ENCODE assay signal across 19 cellular contexts in the genomic region with DNA sequence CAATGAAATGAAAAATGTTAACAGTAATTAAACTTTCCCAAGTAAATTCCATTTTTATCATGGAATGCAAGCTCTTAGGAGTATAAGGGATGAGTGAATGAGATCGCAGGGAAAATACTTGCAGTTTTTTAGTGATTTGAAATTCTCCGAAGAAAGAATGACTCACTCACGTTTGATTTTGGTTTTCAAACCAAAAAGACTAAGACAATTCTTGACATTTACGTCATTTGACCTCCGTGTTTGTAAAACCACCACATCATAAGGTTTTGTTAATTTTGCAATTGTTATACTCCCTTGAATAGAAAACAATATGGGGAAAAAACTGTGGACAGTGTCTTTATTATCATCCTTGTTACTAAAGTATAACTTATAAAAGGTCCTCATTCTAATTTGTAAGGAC. TPM values are rescaled to one million over a fixed set of nuclear protein-coding genes. Genes with fewer than 3 reads are reported as not detected.
A peak's percentile ranks its signal among the peaks of the same experiment; 100 is the strongest.
DNase-seq lines count a peak whose midpoint lies in the region; FAIRE-seq and TF ChIP-seq lines count a peak whose summit lies in the region.
"Had no signal": no experiment of that assay in that cellular context is flagged by ENCODE, and none has a peak within 500 bp of the region (broad histone marks: within the 10 kb centered on the region; RNA-seq: fewer than 3 reads in every experiment).

No MANE protein-coding gene starts in this region.

- no peak for TF ChIP-seq CTCF in astrocyte (IDR thresholded peaks at IDR 0.05; ENCODE audit: insufficient read depth, low read depth, low read length)
- TF ChIP-seq CTCF in choroid plexus epithelial cell (conservative IDR thresholded peaks at IDR 0.05; ENCODE audit: low read depth, low read length), result no peak
- no peak for TF ChIP-seq CTCF in fibroblast of the aortic adventitia (IDR thresholded peaks at IDR 0.05; ENCODE audit: insufficient read depth, low read length)
- TF ChIP-seq CTCF in A673 (conservative IDR thresholded peaks at IDR 0.05; ENCODE audit: low read depth, low read length), result no peak

- H3K27me3 Mint-ChIP-seq in astrocyte (ENCODE audit: low read depth, unreplicated experiment), result peaks cover 6% of the 10 kb centered on the region

- H3K9me3 ChIP-seq in astrocyte (ENCODE audit: insufficient read depth, low read depth, low read length) (no peaks in the 10 kb centered on the region), A673 (ENCODE audit: low read depth, low read length, poor library complexity, severe bottlenecking) (no peaks in the 10 kb centered on the region)
- H3K9me3 ChIP-seq: BLaER1 had no signal

- BruUV-seq in A673 (replicated peaks; lab: Mats Ljungman, UMichigan), result no TSS peak

- H2AFZ ChIP-seq in astrocyte (ENCODE audit: low read depth, low read length), result no peak overlapping the region

- DNase-seq in astrocyte (ENCODE audit: low read depth), result peak; percentile 22
- peak; percentile 56 for DNase-seq in choroid plexus epithelial cell (ENCODE audit: low read depth)
- DNase-seq in fibroblast of the aortic adventitia (ENCODE audit: low read depth), result peak; percentile 33
- DNase-seq in globus pallidus (ENCODE audit: low spot score), result no peak
- no peak for DNase-seq in AG08395 (ENCODE audit: low spot score)
- DNase-seq in A673 (ENCODE audit: low spot score), result no peak
- DNase-seq: CD4-positive, alpha-beta memory T cell; DMS153; DMS79; GDM1; GOT3; H7; HFFc6 had no signal

- no peaks in the 10 kb centered on the region for H3K27me3 ChIP-seq in astrocyte (ENCODE audit: insufficient read depth, low read length)
- H3K27me3 ChIP-seq in A673 (replicated peaks; ENCODE audit: insufficient read depth, low read depth, low read length, poor library complexity), result no peaks in the 10 kb centered on the region
- H3K27me3 ChIP-seq: BLaER1 had no signal

- POLR2A ChIA-PET in A673 (lab: Charles Lee; ENCODE audit: low non-redundant PET), result no interaction called here

- FAIRE-seq in astrocyte (lab: Jason Lieb, UNC), result no peak
- FAIRE-seq: A204.1, GM12892, GM18507, HTR-8/SVneo had no signal

- no peaks in the 10 kb centered on the region for H3K4me1 ChIP-seq in astrocyte (ENCODE audit: insufficient read depth, low read length)
- H3K4me1 ChIP-seq in A673 (ENCODE audit: insufficient read depth, low read length, poor library complexity, severe bottlenecking), result no peaks in the 10 kb centered on the region

- H3K4me3 ChIP-seq in astrocyte (ENCODE audit: insufficient read depth, low read depth, low read length) (no peak overlapping the region), choroid plexus epithelial cell (ENCODE audit: low read depth, low read length) (no peak overlapping the region), fibroblast of the aortic adventitia (ENCODE audit: low read depth, low read length) (no peak overlapping the region), A673 (ENCODE audit: low read depth, low read length, poor library complexity, severe bottlenecking) (no peak overlapping the region)
- H3K4me3 ChIP-seq: BLaER1 had no signal

- CTCF ChIA-PET in A673 (lab: Charles Lee), result no interaction called here

- H4K20me1 ChIP-seq in astrocyte (ENCODE audit: insufficient read depth, low read length), result no peaks in the 10 kb centered on the region
- H4K20me1 ChIP-seq: BLaER1 had no signal

- no peak overlapping the region for H3K9ac ChIP-seq in astrocyte (ENCODE audit: low read length)
- H3K9ac ChIP-seq: BLaER1 had no signal

- no peaks in the 10 kb centered on the region for H3K79me2 ChIP-seq in astrocyte (ENCODE audit: insufficient read depth, low read length)

- no peak overlapping the region for H3K27ac ChIP-seq in astrocyte (ENCODE audit: low read depth, low read length)
- H3K27ac ChIP-seq in A673 (ENCODE audit: low read depth, low read length, poor library complexity, severe bottlenecking), result no peak overlapping the region
- H3K27ac ChIP-seq: BLaER1 had no signal

- no peaks in the 10 kb centered on the region for H3K36me3 ChIP-seq in astrocyte (ENCODE audit: insufficient read depth, low read length)
- no peaks in the 10 kb centered on the region for H3K36me3 ChIP-seq in A673 (ENCODE audit: insufficient read depth, low read length, poor library complexity, severe bottlenecking)
- H3K36me3 ChIP-seq: BLaER1 had no signal

- peaks cover 7% of the 10 kb centered on the region for H3K4me1 Mint-ChIP-seq in astrocyte (ENCODE audit: low read depth, unreplicated experiment)
- H3K4me1 Mint-ChIP-seq: CD14-positive monocyte; CD4-positive, alpha-beta memory T cell had no signal

- H3K4me2 ChIP-seq in astrocyte (ENCODE audit: low read length), result no peak overlapping the region
- H3K4me2 ChIP-seq: BLaER1 had no signal

- no peak overlapping the region for H3K27ac Mint-ChIP-seq in astrocyte (ENCODE audit: unreplicated experiment)
- H3K27ac Mint-ChIP-seq: CD14-positive monocyte; CD4-positive, alpha-beta memory T cell; HFFc6 had no signal

- no peak overlapping the region for H3K4me3 Mint-ChIP-seq in astrocyte (ENCODE audit: unreplicated experiment)
- H3K4me3 Mint-ChIP-seq: CD14-positive monocyte; CD4-positive, alpha-beta memory T cell; HFFc6 had no signal

- intact Hi-C loops in A673 (cut with micrococcal nuclease; ENCODE audit: unreplicated experiment), result loop anchor here (5.0 to 10.0 kb wide), 2 partner anchors 260 to 633 kb away; no protein-coding TSS in a partner anchor

- no peaks in the 10 kb centered on the region for H3K9me3 Mint-ChIP-seq in astrocyte (ENCODE audit: unreplicated experiment)
- H3K9me3 Mint-ChIP-seq: CD4-positive, alpha-beta memory T cell; HFFc6 had no signal

- no peaks in the 10 kb centered on the region for H3K36me3 Mint-ChIP-seq in astrocyte (ENCODE audit: low read depth, unreplicated experiment)
- H3K36me3 Mint-ChIP-seq: CD14-positive monocyte; CD4-positive, alpha-beta memory T cell had no signal

RNA-seq across cellular contexts. Expression of a gene that starts 29.4 kb away (rescaled TPM):
- total RNA-seq in astrocyte, result 0.36 and 0.62 TPM in 2 replicates
- total RNA-seq in fibroblast of the aortic adventitia (ENCODE audit: low replicate concordance), result 1.1 and 2.6 TPM in 2 replicates
- total RNA-seq in A673 (2021), result 0.11 TPM in 1 of 2 replicates, not detected in the other

RNA-seq across cellular contexts. Expression of a gene that starts 29.8 kb away (rescaled TPM):
- 0.02 TPM in 1 of 2 replicates, not detected in the other for total RNA-seq in astrocyte
- 0.08 and 1.3 TPM in 2 replicates for total RNA-seq in fibroblast of the aortic adventitia (ENCODE audit: low replicate concordance)
- not detected in 2 replicates for total RNA-seq in A673 (2021)
- total RNA-seq: HFFc6 had no signal

Comparison
In these comparisons a context has a peak if more than half of its experiments do, and no peak if none do; other contexts are left out.
1. DNase-seq: peak in astrocyte (single experiment), choroid plexus epithelial cell (single experiment) and fibroblast of the aortic adventitia (single experiment); none in globus pallidus (single experiment), AG08395 (single experiment) and A673 (single experiment).